1 cellular context compared by ENCODE assay signal in genomic region chr3:140188285-140188684, GRCh38.
TF ChIP-seq lines count a peak whose summit lies in the region.

No MANE protein-coding gene starts in this region.

TF ChIP-seq in H1, 55 proteins besides CTCF, POLR2A, EP300 and RAD21:
- TF ChIP-seq EZH2 (IDR thresholded peaks at IDR 0.05; ENCODE audit: low read depth, low read length, severe bottlenecking) = no peak
